ENCODE assay signal across 18 cellular contexts in genomic region chr2:20357588-20358394, GRCh38.
"Had no signal": no experiment of that assay in that cellular context is flagged by ENCODE, and none has a peak within 500 bp of the region (broad histone marks: within the 10 kb centered on the region; RNA-seq: fewer than 3 reads in every experiment).

No MANE protein-coding gene starts in this region.

- H3K4me1 Mint-ChIP-seq: natural killer cell had no signal

- H3K36me3 ChIP-seq: left lung, prostate gland had no signal

- H3K27ac ChIP-seq: left lung had no signal

- H3K4me1 ChIP-seq: left lung, prostate gland had no signal

- H3K4me3 ChIP-seq: left lung, prostate gland, skin epidermis had no signal

- H3K4me3 Mint-ChIP-seq: activated naive CD4-positive, alpha-beta T cell treated with anti-CD3 and anti-CD28 coated beads for 36 hours; activated naive CD8-positive, alpha-beta T cell treated with anti-CD3 and anti-CD28 coated beads, Interleukin-2, amount 50 U/mL, for 24 hours; effector memory CD8-positive, alpha-beta T cell; natural killer cell had no signal

- H3K27me3 ChIP-seq: left lung had no signal

- H3K36me3 Mint-ChIP-seq: natural killer cell had no signal

- H3K27ac Mint-ChIP-seq: activated naive CD4-positive, alpha-beta T cell treated with anti-CD3 and anti-CD28 coated beads for 36 hours; activated naive CD8-positive, alpha-beta T cell treated with anti-CD3 and anti-CD28 coated beads, Interleukin-2, amount 50 U/mL, for 24 hours; activated T-helper 2 cell treated with anti-CD3 and anti-CD28 coated beads, Interferon-gamma antibody, Interleukin-2, Interleukin-4, amounts not matched to agents 10 μg/mL and 5 μg/mL and 100 μg/mL, durations not matched to agents 14 hours and 24 hours and 36 hours; effector memory CD8-positive, alpha-beta T cell; natural killer cell had no signal

- H3K27me3 Mint-ChIP-seq: activated naive CD8-positive, alpha-beta T cell treated with anti-CD3 and anti-CD28 coated beads, Interleukin-2, amount 50 U/mL, for 24 hours; effector memory CD8-positive, alpha-beta T cell had no signal

- ATAC-seq: activated naive CD8-positive, alpha-beta T cell treated with anti-CD3 and anti-CD28 coated beads, Interleukin-2, amount 50 U/mL, for 24 hours; effector memory CD8-positive, alpha-beta T cell; left lung; natural killer cell; right cardiac atrium had no signal

- DNase-seq: activated CD4-positive, alpha-beta T cell treated with anti-CD3 and anti-CD28 coated beads, Interleukin-2, amount 50 U/mL, for 4 hours; activated naive CD4-positive, alpha-beta T cell treated with anti-CD3 and anti-CD28 coated beads for 36 hours; activated naive CD8-positive, alpha-beta T cell treated with anti-CD3 and anti-CD28 coated beads, Interleukin-2, amount 50 U/mL, for 24 hours; aorta; cerebellar nuclear complex; dermis blood vessel endothelial cell; effector memory CD8-positive, alpha-beta T cell; hippocampal formation; left lung; mesenchymal stem cell; natural killer cell; right cardiac atrium; stimulated activated CD4-positive, alpha-beta T cell treated with anti-CD3 and anti-CD28 coated beads, Interleukin-4, amount 100 ng/mL, for 24 hours; stimulated activated naive CD4-positive, alpha-beta T cell treated with Interleukin-2 at 50 U/mL for 16 hours; trophoblast cell had no signal

- H3K9me3 Mint-ChIP-seq: activated naive CD4-positive, alpha-beta T cell treated with anti-CD3 and anti-CD28 coated beads for 36 hours; activated naive CD8-positive, alpha-beta T cell treated with anti-CD3 and anti-CD28 coated beads, Interleukin-2, amount 50 U/mL, for 24 hours; activated T-helper 2 cell treated with anti-CD3 and anti-CD28 coated beads, Interferon-gamma antibody, Interleukin-2, Interleukin-4, amounts not matched to agents 10 μg/mL and 5 μg/mL and 100 μg/mL, durations not matched to agents 14 hours and 24 hours and 36 hours; effector memory CD8-positive, alpha-beta T cell; natural killer cell had no signal

- H3K9me3 ChIP-seq: left lung, prostate gland had no signal
